Comparison of ENCODE assay signal across 9 cellular contexts in genomic region chr1:153956997-153957715, GRCh38. TPM values are rescaled to one million over a fixed set of nuclear protein-coding genes. Genes with fewer than 3 reads are reported as not detected.
DNase-seq lines count a peak whose midpoint lies in the region; ATAC-seq and TF ChIP-seq lines count a peak whose summit lies in the region.
"Had no signal": no experiment of that assay in that cellular context is flagged by ENCODE, and none has a peak within 500 bp of the region (broad histone marks: within the 10 kb centered on the region; RNA-seq: fewer than 3 reads in every experiment).

No MANE protein-coding gene starts in this region.

- H3K27me3 ChIP-seq in AG04450 (ENCODE audit: control insufficient read depth, insufficient read depth, low read length) (no peaks in the 10 kb centered on the region), dorsolateral prefrontal cortex (no peaks in the 10 kb centered on the region)

- peaks cover 0 to 22% (median 5%) of the 10 kb centered on the region in 3 donors for H3K36me3 Mint-ChIP-seq in naive thymus-derived CD8-positive, alpha-beta T cell

- TF ChIP-seq CTCF in AG04450 (IDR thresholded peaks at IDR 0.05; ENCODE audit: low read depth, low read length) (no peak), LNCaP clone FGC (IDR thresholded peaks at IDR 0.05; ENCODE audit: control insufficient read depth, extremely low read depth, insufficient read depth) (no peak), dorsolateral prefrontal cortex (IDR thresholded peaks at IDR 0.05 in 54 of 56, conservative IDR thresholded peaks at IDR 0.05 in 2 of 56; ENCODE audit: low read depth in 1 of 56, partially characterized antibody in 56 of 56) (no peak)

- CTCF ChIA-PET in AG04450 (lab: Charles Lee) = interaction anchor here (1.3 to 3.4 kb wide), 3 partner anchors 11 to 29 kb away, joined by 3 to 18 read pairs (median 10); partner anchors contain the start of genes DENND4B and RAB13

- intact Hi-C loops in dorsolateral prefrontal cortex (cut with DNase I) = no loop called here

- H3K27ac Mint-ChIP-seq in naive thymus-derived CD8-positive, alpha-beta T cell = peak overlapping the region; percentile 85 to 98 (median 96)

- POLR2A ChIA-PET in AG04450 (lab: Yijun Ruan, JAX) = interaction anchor here (1.3 to 2.1 kb wide), 3 partner anchors 10 to 11 kb away, joined by 3 to 19 read pairs (median 15); partner anchors contain the start of genes CREB3L4 and DENND4B
- POLR2A ChIA-PET in naive thymus-derived CD8-positive, alpha-beta T cell (lab: Charles Lee) = interaction anchor here (0.8 to 13.8 kb wide), 10 partner anchors 10 to 285 kb away, joined by 3 to 315 read pairs (median 32); partner anchors contain the start of genes CREB3L4, DENND4B, GATAD2B and JTB

- no peaks in the 10 kb centered on the region; the same call in 1 of the 2 replicates for H3K9me3 ChIP-seq in AG04450 (ENCODE audit: control insufficient read depth, insufficient read depth, low read length)

- H3K27ac ChIP-seq in AG04450 (ENCODE audit: low read depth, low read length) (no peak overlapping the region), dorsolateral prefrontal cortex (peak overlapping the region in 50 of 59 donors; percentile 40 to 98 (median 92))

- peaks cover 31 to 73% (median 58%) of the 10 kb centered on the region in 4 donors for H3K4me1 Mint-ChIP-seq in naive thymus-derived CD8-positive, alpha-beta T cell

- peak in 1 of 2 donors; percentile 2 for ATAC-seq in naive thymus-derived CD8-positive, alpha-beta T cell
- ATAC-seq in HG03025 (IDR thresholded peaks at IDR 0.05; ENCODE audit: low FRiP score, unreplicated experiment) = no peak

- no peaks in the 10 kb centered on the region for H3K9me3 Mint-ChIP-seq in naive thymus-derived CD8-positive, alpha-beta T cell

- H3K4me3 Mint-ChIP-seq in naive thymus-derived CD8-positive, alpha-beta T cell = peak overlapping the region; percentile 86 to 100 (median 98)

- no peak for DNase-seq in AG04450 (ENCODE audit: low read depth, low spot score)
- DNase-seq in LNCaP clone FGC (ENCODE audit: low read depth) = no peak
- DNase-seq in dorsolateral prefrontal cortex = no peak
- no peak for DNase-seq in naive thymus-derived CD8-positive, alpha-beta T cell
- no peak for DNase-seq in NCI-H345 (lab: John Stamatoyannopoulos, UW)
- no peak for DNase-seq in cerebellar cortex (ENCODE audit: low spot score)
- no peak for DNase-seq in Kasumi-1 (lab: John Stamatoyannopoulos, UW)
- DNase-seq: NCI-H1092 treated with DMSO at 0.1 percent for 48 hours had no signal

- H3K27me3 Mint-ChIP-seq in naive thymus-derived CD8-positive, alpha-beta T cell = no peaks in the 10 kb centered on the region

- H3K4me3 ChIP-seq in AG04450 (ENCODE audit: low read depth, low read length) = peak overlapping the region; percentile 92
- H3K4me3 ChIP-seq in LNCaP clone FGC (ENCODE audit: low read depth, low read length) = peak overlapping the region; percentile 92
- peak overlapping the region; percentile 72 to 98 (median 92) for H3K4me3 ChIP-seq in dorsolateral prefrontal cortex

RNA-seq across cellular contexts. Expression of gene CRTC2, which starts 1.3 kb away (rescaled TPM):
- 12.7 and 13.8 TPM in 2 replicates for polyA plus RNA-seq in AG04450 (2011; rRNA removed)
- polyA minus RNA-seq in AG04450 (2011; rRNA and poly(A)+ RNA removed) = 31.8 and 33.8 TPM in 2 replicates
- 10 to 100 TPM; 27.2 to 70.2 (median 45.4) TPM for total RNA-seq in dorsolateral prefrontal cortex
- total RNA-seq in naive thymus-derived CD8-positive, alpha-beta T cell = 100 to 1,000 TPM; 132 to 147 TPM
- 10 to 100 TPM; 21.4 to 49.6 (median 27.1) TPM for polyA plus RNA-seq in naive thymus-derived CD8-positive, alpha-beta T cell

RNA-seq across cellular contexts. Expression of gene SLC39A1, which starts 6.2 kb away (rescaled TPM):
- polyA plus RNA-seq in AG04450 (2011; rRNA removed) = 84.0 and 98.6 TPM in 2 replicates
- 56.2 and 69.9 TPM in 2 replicates for polyA minus RNA-seq in AG04450 (2011; rRNA and poly(A)+ RNA removed)
- total RNA-seq in dorsolateral prefrontal cortex = 10 to 100 TPM; 17.4 to 51.3 (median 26.6) TPM
- 10 to 100 TPM; 14.7 to 14.9 TPM for total RNA-seq in naive thymus-derived CD8-positive, alpha-beta T cell
- polyA plus RNA-seq in naive thymus-derived CD8-positive, alpha-beta T cell = 10 to 100 TPM; 29.5 to 35.2 (median 32.6) TPM

RNA-seq across cellular contexts. Expression of gene CREB3L4, which starts 10.5 kb away (rescaled TPM):
- 7.7 and 10.0 TPM in 2 replicates for polyA plus RNA-seq in AG04450 (2011; rRNA removed)
- 5.3 and 6.6 TPM in 2 replicates for polyA minus RNA-seq in AG04450 (2011; rRNA and poly(A)+ RNA removed)
- total RNA-seq in dorsolateral prefrontal cortex = 10 to 100 TPM in 1 of 120 experiments, 1 to 10 TPM in 119; 1.5 to 11.6 (median 4.5) TPM
- 10 to 100 TPM; 11.1 to 13.2 TPM for total RNA-seq in naive thymus-derived CD8-positive, alpha-beta T cell
- polyA plus RNA-seq in naive thymus-derived CD8-positive, alpha-beta T cell = 1 to 10 TPM; 4.3 to 6.0 (median 4.4) TPM

RNA-seq across cellular contexts. Expression of gene DENND4B, which starts 10.6 kb away (rescaled TPM):
- 10.3 and 13.3 TPM in 2 replicates for polyA plus RNA-seq in AG04450 (2011; rRNA removed)
- 21.4 and 23.1 TPM in 2 replicates for polyA minus RNA-seq in AG04450 (2011; rRNA and poly(A)+ RNA removed)
- 100 to 1,000 TPM in 86 of 120 experiments, 10 to 100 TPM in 34; 81.7 to 180 (median 112) TPM for total RNA-seq in dorsolateral prefrontal cortex
- 100 to 1,000 TPM; 174 to 194 TPM for total RNA-seq in naive thymus-derived CD8-positive, alpha-beta T cell
- polyA plus RNA-seq in naive thymus-derived CD8-positive, alpha-beta T cell = 10 to 100 TPM; 12.0 to 21.2 (median 19.0) TPM

RNA-seq across cellular contexts. Expression of gene JTB, which starts 20.3 kb away (rescaled TPM):
- polyA plus RNA-seq in AG04450 (2011; rRNA removed) = 159 and 160 TPM in 2 replicates
- 37.4 and 41.4 TPM in 2 replicates for polyA minus RNA-seq in AG04450 (2011; rRNA and poly(A)+ RNA removed)
- total RNA-seq in dorsolateral prefrontal cortex = 100 to 1,000 TPM in 5 of 120 experiments, 10 to 100 TPM in 115; 59.2 to 132 (median 78.9) TPM
- total RNA-seq in naive thymus-derived CD8-positive, alpha-beta T cell = 100 to 1,000 TPM; 120 to 121 TPM
- 100 to 1,000 TPM; 302 to 384 (median 322) TPM for polyA plus RNA-seq in naive thymus-derived CD8-positive, alpha-beta T cell
